In the genomic region with DNA sequence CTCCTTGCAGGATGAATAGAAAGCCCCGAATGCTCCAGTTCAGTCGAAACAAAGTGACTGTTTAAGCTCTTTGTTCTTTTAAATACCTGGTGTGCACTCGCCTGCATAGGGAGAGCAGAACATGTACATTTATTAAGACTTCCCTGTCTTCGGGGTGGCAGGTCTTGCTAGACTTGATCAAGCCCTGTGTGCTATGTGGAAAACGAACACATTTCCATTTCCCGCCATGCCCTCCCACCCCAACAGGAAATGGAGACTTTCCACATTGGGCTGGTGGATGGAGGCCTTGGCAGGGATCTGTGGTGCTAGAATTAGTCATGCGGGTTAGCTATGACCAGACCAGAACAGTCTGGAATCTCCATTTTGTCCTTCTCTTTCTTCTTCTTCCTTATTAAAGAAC, we compare ENCODE assay signal across 12 cellular contexts.
"Had no signal": no experiment of that assay in that cellular context is flagged by ENCODE, and none has a peak within 500 bp of the region (broad histone marks: within the 10 kb centered on the region; RNA-seq: fewer than 3 reads in every experiment).

No MANE protein-coding gene starts in this region.

- DNase-seq: activated B cell treated with CpG ODN at 0.5 μM for 24 hours; activated CD4-positive, alpha-beta T cell treated with anti-CD3 and anti-CD28 coated beads, Interleukin-2, amount 10 ng/mL, durations not matched to agents 7 days and 5 days; activated CD8-positive, alpha-beta T cell treated with anti-CD3 and anti-CD28 coated beads, Interleukin-2, amount 10 ng/mL, durations not matched to agents 7 days and 5 days; activated naive CD4-positive, alpha-beta T cell treated with anti-CD3 and anti-CD28 coated beads for 36 hours; activated T-cell treated with anti-CD3 and anti-CD28 coated beads, Interleukin-2, amount 50 U/mL, for 24 hours; erythroblast; gastrocnemius medialis; heart right ventricle; mesenchymal stem cell; naive thymus-derived CD8-positive, alpha-beta T cell; stimulated activated CD8-positive, alpha-beta memory T cell treated with anti-CD3 and anti-CD28 coated beads, Interleukin-4, amount 100 ng/mL, for 48 hours; stimulated activated naive CD4-positive, alpha-beta T cell had no signal

- ATAC-seq: activated CD8-positive, alpha-beta T cell treated with anti-CD3 and anti-CD28 coated beads, Interleukin-2, amount 10 ng/mL, durations not matched to agents 7 days and 5 days; gastrocnemius medialis; heart right ventricle; naive thymus-derived CD8-positive, alpha-beta T cell had no signal
